Comparison of ENCODE assay signal across 17 cellular contexts in genomic region chr11:16825968-16826367, GRCh38.
"Had no signal": no experiment of that assay in that cellular context is flagged by ENCODE, and none has a peak within 500 bp of the region (broad histone marks: within the 10 kb centered on the region; RNA-seq: fewer than 3 reads in every experiment).

No MANE protein-coding gene starts in this region.

- H3K4me3 Mint-ChIP-seq: activated naive CD8-positive, alpha-beta T cell; activated T-cell treated with anti-CD3 and anti-CD28 coated beads, Interleukin-2, amount 50 U/mL, for 4 hours; natural killer cell treated with Interleukin-12 subunit alpha and Interleukin-12 subunit beta and Interleukin-15 and Interleukin-18, amount 100 ng/mL, for 72 hours; stimulated activated naive B cell treated with anti-CD40 and anti-IgM and Interleukin-4, amounts not matched to agents 10 μg/mL and 1 μg/mL and 100 μg/mL, for 72 hours; T-helper 2 cell treated with Interferon-gamma antibody and Interleukin-4, amounts not matched to agents 5 μg/mL and 100 μg/mL, for 36 hours had no signal

- H2AFZ ChIP-seq: hepatocyte had no signal

- FAIRE-seq: bronchial epithelial cell had no signal

- H3K27ac ChIP-seq: colonic mucosa, gastroesophageal sphincter, hepatocyte, psoas muscle had no signal

- H3K27ac Mint-ChIP-seq: activated naive CD8-positive, alpha-beta T cell; natural killer cell treated with Interleukin-12 subunit alpha and Interleukin-12 subunit beta and Interleukin-15 and Interleukin-18, amount 100 ng/mL, for 72 hours; T-helper 2 cell treated with Interferon-gamma antibody and Interleukin-4, amounts not matched to agents 5 μg/mL and 100 μg/mL, for 36 hours had no signal

- DNase-seq: activated CD4-positive, alpha-beta T cell treated with anti-CD3 and anti-CD28 coated beads, Interleukin-2, amount 50 U/mL, for 48 hours; activated CD4-positive, CD25-positive, alpha-beta regulatory T cell treated with anti-CD3 and anti-CD28 coated beads, Interleukin-2, amount 50 U/mL, for 72 hours; activated gamma-delta T cell; activated T-cell treated with anti-CD3 and anti-CD28 coated beads, Interleukin-2, amount 50 U/mL, for 4 hours; colonic mucosa; effector CD8-positive, alpha-beta T cell; psoas muscle; stimulated activated CD4-positive, alpha-beta T cell treated with anti-CD3 and anti-CD28 coated beads, Interleukin-2, amount 100 ng/mL, for 24 hours; stimulated activated naive B cell treated with anti-CD40 and anti-IgM and Interleukin-4, amounts not matched to agents 10 μg/mL and 1 μg/mL and 100 μg/mL, for 72 hours; trophoblast cell had no signal

- H3K27me3 Mint-ChIP-seq: activated naive CD8-positive, alpha-beta T cell; stimulated activated naive B cell treated with anti-CD40 and anti-IgM and Interleukin-4, amounts not matched to agents 10 μg/mL and 1 μg/mL and 100 μg/mL, for 72 hours had no signal

- H3K9me3 Mint-ChIP-seq: activated T-cell treated with anti-CD3 and anti-CD28 coated beads, Interleukin-2, amount 50 U/mL, for 4 hours; natural killer cell treated with Interleukin-12 subunit alpha and Interleukin-12 subunit beta and Interleukin-15 and Interleukin-18, amount 100 ng/mL, for 72 hours; T-helper 2 cell treated with Interferon-gamma antibody and Interleukin-4, amounts not matched to agents 5 μg/mL and 100 μg/mL, for 36 hours had no signal

- H3K4me3 ChIP-seq: colonic mucosa, gastroesophageal sphincter, hepatocyte, psoas muscle had no signal

- H3K4me1 ChIP-seq: colonic mucosa, gastroesophageal sphincter, psoas muscle had no signal

- H3K4me2 ChIP-seq: hepatocyte had no signal

- H3K79me2 ChIP-seq: hepatocyte had no signal

- H3K27me3 ChIP-seq: colonic mucosa, gastroesophageal sphincter, hepatocyte had no signal

- H3K9me3 ChIP-seq: colonic mucosa, gastroesophageal sphincter, psoas muscle had no signal

- H3K36me3 Mint-ChIP-seq: activated naive CD8-positive, alpha-beta T cell; natural killer cell treated with Interleukin-12 subunit alpha and Interleukin-12 subunit beta and Interleukin-15 and Interleukin-18, amount 100 ng/mL, for 72 hours had no signal

- ATAC-seq: activated T-cell treated with anti-CD3 and anti-CD28 coated beads, Interleukin-2, amount 50 U/mL, for 4 hours; gastroesophageal sphincter; psoas muscle; sciatic nerve; stimulated activated naive B cell treated with anti-CD40 and anti-IgM and Interleukin-4, amounts not matched to agents 10 μg/mL and 1 μg/mL and 100 μg/mL, for 72 hours had no signal

- H3K36me3 ChIP-seq: colonic mucosa had no signal
